In the genomic region with DNA sequence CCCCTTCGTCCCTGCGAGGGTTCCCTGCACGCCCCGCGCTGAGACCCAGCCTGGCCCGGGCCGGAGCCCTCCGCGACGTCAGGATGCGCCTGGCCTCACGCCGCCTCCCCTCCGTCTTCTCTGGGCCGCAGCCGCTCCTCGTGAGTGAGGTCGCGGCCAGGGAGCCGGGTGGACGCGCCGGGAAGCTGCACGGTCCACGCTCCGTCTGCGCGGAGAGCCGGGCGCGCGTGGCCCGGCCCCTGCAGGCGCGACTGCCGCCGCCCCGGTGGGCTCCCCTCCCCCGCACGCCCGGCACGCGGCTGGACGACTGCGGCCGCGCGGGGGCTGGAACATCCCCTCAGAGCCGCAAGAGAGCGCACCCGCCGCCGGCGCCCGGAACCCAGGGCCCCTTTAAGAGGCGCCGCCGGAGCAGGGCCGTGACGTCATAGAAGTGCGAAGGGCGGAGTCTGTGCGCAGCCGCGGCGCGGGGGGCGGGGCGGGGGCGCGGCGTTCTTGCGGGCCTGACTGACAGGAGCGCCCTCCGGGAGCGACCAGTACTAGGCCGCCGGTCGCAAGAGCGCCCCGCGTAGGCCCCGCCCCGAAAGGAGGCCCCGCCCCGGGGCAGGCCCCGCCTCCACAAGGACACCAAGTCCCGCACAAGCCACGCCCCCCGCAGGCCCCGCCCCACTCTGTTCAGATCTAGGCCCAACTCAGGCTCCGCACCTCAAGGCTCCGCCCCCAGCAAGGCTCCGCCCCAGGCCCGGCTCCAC, we compare ENCODE assay signal across 8 cellular contexts. TPM values are rescaled to one million over a fixed set of nuclear protein-coding genes. Genes with fewer than 3 reads are reported as not detected.
A peak's percentile ranks its signal among the peaks of the same experiment; 100 is the strongest.
DNase-seq lines count a peak whose midpoint lies in the region; ATAC-seq and TF ChIP-seq lines count a peak whose summit lies in the region.

No MANE protein-coding gene starts in this region.

- H3K4me3 ChIP-seq in parathyroid adenoma (ENCODE audit: low read depth, low read length) (peak overlapping the region; percentile 68), tibial nerve (peak overlapping the region; percentile 78 to 95 (median 82))

- no peaks in the 10 kb centered on the region for H3K27me3 ChIP-seq in parathyroid adenoma (ENCODE audit: control insufficient read depth, insufficient read depth, low read length)
- no peaks in the 10 kb centered on the region for H3K27me3 ChIP-seq in tibial nerve

- ATAC-seq in HG02571 (IDR thresholded peaks at IDR 0.05; ENCODE audit: unreplicated experiment): peak; percentile 84
- peak; percentile 94 for ATAC-seq in Right ventricle myocardium superior (ENCODE audit: poor library complexity)

- peak overlapping the region; percentile 76 for H3K27ac ChIP-seq in parathyroid adenoma
- H3K27ac ChIP-seq in tibial nerve: peak overlapping the region; percentile 90 to 95 (median 92)

- CTCF ChIA-PET in GM10248 (lab: Yijun Ruan, JAX): no interaction called here

- no peaks in the 10 kb centered on the region for H3K36me3 ChIP-seq in parathyroid adenoma (ENCODE audit: control insufficient read depth, insufficient read depth, low read length)
- peaks cover 0 to 3% (median 0%) of the 10 kb centered on the region in 3 donors for H3K36me3 ChIP-seq in tibial nerve

- no peak overlapping the region for H3K9ac ChIP-seq in parathyroid adenoma

- TF ChIP-seq CTCF in GM10248 (IDR thresholded peaks at IDR 0.05; ENCODE audit: control extremely low read depth, extremely low read depth, low read depth, missing control alignments) (peak; percentile 38), parathyroid adenoma (IDR thresholded peaks at IDR 0.05) (peak; percentile 14), tibial nerve (IDR thresholded peaks at IDR 0.05) (peak; percentile 30 to 79 (median 56))

- 0% methylated on average over 21 to 43 of the region's 95 CpGs for WGBS in tibial nerve, 2 donors

- peaks cover 21% of the 10 kb centered on the region for H3K79me2 ChIP-seq in parathyroid adenoma

- no peaks in the 10 kb centered on the region for H3K9me3 ChIP-seq in parathyroid adenoma (ENCODE audit: control insufficient read depth, low read length)
- H3K9me3 ChIP-seq in tibial nerve: no peaks in the 10 kb centered on the region

- H3K4me1 ChIP-seq in parathyroid adenoma (peaks cover 13% of the 10 kb centered on the region), tibial nerve (peaks cover 0 to 66% (median 41%) of the 10 kb centered on the region in 4 donors)

- peak; percentile 76 to 82 for TF ChIP-seq POLR2A in tibial nerve (IDR thresholded peaks at IDR 0.05)

- peak overlapping the region; percentile 92 for H2AFZ ChIP-seq in parathyroid adenoma

- POLR2A ChIA-PET in GM10248 (lab: Yijun Ruan, JAX): no interaction called here

- DNase-seq in GM10248 (ENCODE audit: extremely low spot score): peak; percentile 100
- DNase-seq in NAMALWA (ENCODE audit: low spot score): peak; percentile 98
- peak; percentile 92 for DNase-seq in SKM-1 (lab: John Stamatoyannopoulos, UW; ENCODE audit: unreplicated experiment)
- peak; percentile 100 for DNase-seq in activated naive CD8-positive, alpha-beta T cell treated with anti-CD3 and anti-CD28 coated beads, Interleukin-2, amount 50 U/mL, for 16 hours (ENCODE audit: low read depth, low spot score)
- peak; percentile 100 for DNase-seq in Right ventricle myocardium superior
- peak; percentile 100 for DNase-seq in tibial nerve (ENCODE audit: low spot score in 2 of 2)

- peak overlapping the region; percentile 74 for H3K4me2 ChIP-seq in parathyroid adenoma (ENCODE audit: low read length)

- intact Hi-C loops in Right ventricle myocardium superior (cut with DNase I): loop anchor here (2.0 to 5.0 kb wide), 2 partner anchors 18 to 75 kb away; no protein-coding TSS in a partner anchor

- peak; percentile 88 to 92 for TF ChIP-seq EP300 in tibial nerve (IDR thresholded peaks at IDR 0.05)

RNA-seq across cellular contexts. Expression of a gene that starts 0.4 kb away (rescaled TPM):
- total RNA-seq in Right ventricle myocardium superior (99.1 TPM), tibial nerve (100 to 1,000 TPM in 1 of 4 donors, 10 to 100 TPM in 3; 73.8 to 101 (median 86.2) TPM)

Comparison
In these comparisons a context has a peak if more than half of its experiments do, and no peak if none do; other contexts are left out.
1. Peak in every context shown above with its lines: DNase-seq, ATAC-seq, H3K4me3 ChIP-seq and H3K27ac ChIP-seq.